In genomic region chr5:156401802-156402201, GRCh38 we compare ENCODE assay signal across 13 cellular contexts.
DNase-seq lines count a peak whose midpoint lies in the region; ATAC-seq and TF ChIP-seq lines count a peak whose summit lies in the region.
"Had no signal": no experiment of that assay in that cellular context is flagged by ENCODE, and none has a peak within 500 bp of the region (broad histone marks: within the 10 kb centered on the region; RNA-seq: fewer than 3 reads in every experiment).

No MANE protein-coding gene starts in this region.

- H3K9me3 Mint-ChIP-seq in activated T-cell treated with anti-CD3 and anti-CD28 coated beads, Interleukin-2, amount 50 U/mL, for 72 hours: no peaks in the 10 kb centered on the region
- H3K9me3 Mint-ChIP-seq: neural crest cell had no signal

- no peaks in the 10 kb centered on the region for H3K36me3 ChIP-seq in right lobe of liver

- H3K36me3 Mint-ChIP-seq in activated T-cell treated with anti-CD3 and anti-CD28 coated beads, Interleukin-2, amount 50 U/mL, for 72 hours (ENCODE audit: insufficient read depth in 2 of 2): no peaks in the 10 kb centered on the region

- TF ChIP-seq POLR2A in right lobe of liver (IDR thresholded peaks at IDR 0.05): no peak

- DNase-seq in activated T-cell treated with anti-CD3 and anti-CD28 coated beads, Interleukin-2, amount 50 U/mL, for 72 hours: no peak
- no peak for DNase-seq in activated T-cell treated with anti-CD3 and anti-CD28 coated beads, Interleukin-2, amount 50 U/mL, for 1 hour
- DNase-seq in omental fat pad (ENCODE audit: low spot score) (no peak), Right ventricle myocardium superior (no peak), right lobe of liver (no peak), NCI-H2107 treated with DMSO at 0.1 percent for 48 hours (lab: John Stamatoyannopoulos, UW; ENCODE audit: unreplicated experiment) (no peak)
- DNase-seq: body of pancreas, DMS153, NCI-H146 had no signal

- H3K27ac Mint-ChIP-seq in activated T-cell treated with anti-CD3 and anti-CD28 coated beads, Interleukin-2, amount 50 U/mL, for 72 hours: peak overlapping the region; percentile 14

- peak; percentile 25 to 28 for ATAC-seq in activated T-cell treated with anti-CD3 and anti-CD28 coated beads, Interleukin-2, amount 50 U/mL, for 72 hours (replicated peaks in 1 of 2)
- ATAC-seq in GM21447 (IDR thresholded peaks at IDR 0.05; ENCODE audit: unreplicated experiment) (peak; percentile 3), HG03378 (IDR thresholded peaks at IDR 0.05; ENCODE audit: unreplicated experiment) (peak; percentile 4), omental fat pad (ENCODE audit: low FRiP score) (peak; percentile 6), Right ventricle myocardium superior (ENCODE audit: poor library complexity) (no peak), right lobe of liver (no peak)
- ATAC-seq: body of pancreas had no signal

- TF ChIP-seq CTCF in omental fat pad (IDR thresholded peaks at IDR 0.05): no peak
- TF ChIP-seq CTCF in right lobe of liver (IDR thresholded peaks at IDR 0.05): no peak

- H3K4me3 Mint-ChIP-seq in activated T-cell treated with anti-CD3 and anti-CD28 coated beads, Interleukin-2, amount 50 U/mL, for 72 hours: peak overlapping the region; percentile 51 to 83
- H3K4me3 Mint-ChIP-seq: neural crest cell had no signal

- 65% methylated on average over 4 of the region's 4 CpGs for WGBS in right lobe of liver (ENCODE audit: insufficient coverage, low coverage, low lambda C conversion rate, missing lambda C conversion rate)

- H3K4me1 Mint-ChIP-seq in activated T-cell treated with anti-CD3 and anti-CD28 coated beads, Interleukin-2, amount 50 U/mL, for 72 hours (ENCODE audit: low read depth): peaks cover 18% of the 10 kb centered on the region

- H3K27me3 ChIP-seq in right lobe of liver: no peaks in the 10 kb centered on the region
- H3K27me3 ChIP-seq: body of pancreas had no signal

- no peak overlapping the region for H3K27ac ChIP-seq in right lobe of liver
- H3K27ac ChIP-seq: body of pancreas, skin epidermis had no signal

- no peaks in the 10 kb centered on the region for H3K4me1 ChIP-seq in right lobe of liver
- H3K4me1 ChIP-seq: body of pancreas had no signal

- no peaks in the 10 kb centered on the region for H3K9me3 ChIP-seq in right lobe of liver
- H3K9me3 ChIP-seq: body of pancreas had no signal

- H3K27me3 Mint-ChIP-seq in activated T-cell treated with anti-CD3 and anti-CD28 coated beads, Interleukin-2, amount 50 U/mL, for 72 hours (ENCODE audit: low read depth): no peaks in the 10 kb centered on the region

- H3K4me3 ChIP-seq in right lobe of liver: no peak overlapping the region
- H3K4me3 ChIP-seq: body of pancreas, skin epidermis had no signal

- intact Hi-C loops in Right ventricle myocardium superior (cut with DNase I): no loop called here
- intact Hi-C loops in right lobe of liver (cut with DNase I): no loop called here

Comparison
In these comparisons a context has a peak if more than half of its experiments do, and no peak if none do; other contexts are left out.
1. ATAC-seq: peak in activated T-cell treated with anti-CD3 and anti-CD28 coated beads, Interleukin-2, amount 50 U/mL, for 72 hours (2 of 2), GM21447 (single experiment), HG03378 (single experiment) and omental fat pad (single experiment); none in Right ventricle myocardium superior (single experiment) and right lobe of liver (0 of 4).